24 cellular contexts compared by ENCODE assay signal in the genomic region with DNA sequence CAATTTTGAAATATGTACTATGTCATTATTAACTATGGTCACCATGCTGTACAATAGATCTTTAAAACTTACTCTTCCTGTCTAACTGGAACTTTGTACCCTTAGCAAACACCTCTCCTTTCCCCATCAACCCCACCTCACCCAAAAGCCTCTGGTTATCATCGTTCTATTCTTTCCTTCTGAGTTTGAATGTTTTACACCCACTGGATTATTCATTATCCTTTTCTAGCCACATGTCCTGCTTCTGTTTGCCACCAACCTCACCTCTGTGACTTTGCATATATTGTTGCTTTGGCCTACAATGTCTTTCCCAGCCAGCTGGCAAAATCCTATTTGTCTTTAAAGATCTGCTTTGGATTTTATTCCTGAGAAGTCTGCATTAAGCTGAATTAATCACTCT.
"Had no signal": no experiment of that assay in that cellular context is flagged by ENCODE, and none has a peak within 500 bp of the region (broad histone marks: within the 10 kb centered on the region; RNA-seq: fewer than 3 reads in every experiment).

No MANE protein-coding gene starts in this region.

- H3K27me3 Mint-ChIP-seq: activated CD4-positive, alpha-beta T cell treated with anti-CD3 and anti-CD28 coated beads, Interleukin-2, amount 10 ng/mL, durations not matched to agents 7 days and 5 days; activated naive CD8-positive, alpha-beta T cell; central memory CD8-positive, alpha-beta T cell; dendritic cell treated with granulocyte-macrophage colony-stimulating factor and Interleukin-4, amounts not matched to agents 40 ng/mL and 50 ng/mL, for 4 days; naive thymus-derived CD4-positive, alpha-beta T cell had no signal

- H3K4me3 ChIP-seq: body of pancreas, lung, skin epidermis, upper lobe of right lung had no signal

- H3K27ac ChIP-seq: body of pancreas, neutrophil, skin epidermis, upper lobe of right lung had no signal

- H3K4me3 Mint-ChIP-seq: activated CD4-positive, alpha-beta T cell treated with anti-CD3 and anti-CD28 coated beads, Interleukin-2, amount 10 ng/mL, durations not matched to agents 7 days and 5 days; activated naive CD8-positive, alpha-beta T cell; activated T-cell treated with anti-CD3 and anti-CD28 coated beads, Interleukin-2, amount 50 U/mL, for 72 hours; central memory CD8-positive, alpha-beta T cell; dendritic cell treated with granulocyte-macrophage colony-stimulating factor and Interleukin-4, amounts not matched to agents 40 ng/mL and 50 ng/mL, for 4 days; naive thymus-derived CD4-positive, alpha-beta T cell had no signal

- H3K9me3 Mint-ChIP-seq: activated CD4-positive, alpha-beta T cell treated with anti-CD3 and anti-CD28 coated beads, Interleukin-2, amount 10 ng/mL, durations not matched to agents 7 days and 5 days; central memory CD8-positive, alpha-beta T cell; dendritic cell treated with granulocyte-macrophage colony-stimulating factor and Interleukin-4, amounts not matched to agents 40 ng/mL and 50 ng/mL, for 4 days; naive thymus-derived CD4-positive, alpha-beta T cell had no signal

- H3K27ac Mint-ChIP-seq: activated CD4-positive, alpha-beta T cell treated with anti-CD3 and anti-CD28 coated beads, Interleukin-2, amount 10 ng/mL, durations not matched to agents 7 days and 5 days; activated naive CD8-positive, alpha-beta T cell; activated T-cell treated with anti-CD3 and anti-CD28 coated beads, Interleukin-2, amount 50 U/mL, for 72 hours; dendritic cell treated with granulocyte-macrophage colony-stimulating factor and Interleukin-4, amounts not matched to agents 40 ng/mL and 50 ng/mL, for 4 days; naive thymus-derived CD4-positive, alpha-beta T cell had no signal

- H3K4me1 Mint-ChIP-seq: central memory CD8-positive, alpha-beta T cell had no signal

- DNase-seq: activated CD4-positive, alpha-beta T cell treated with anti-CD3 and anti-CD28 coated beads, Interleukin-2, amount 10 ng/mL, durations not matched to agents 7 days and 5 days; activated CD4-positive, CD25-positive, alpha-beta regulatory T cell; activated CD8-positive, alpha-beta memory T cell treated with anti-CD3 and anti-CD28 coated beads, Interleukin-2, amount 50 U/mL, for 48 hours; activated gamma-delta T cell; activated T-cell treated with anti-CD3 and anti-CD28 coated beads, Interleukin-2, amount 50 U/mL, for 72 hours; amygdala; body of pancreas; effector memory CD4-positive, alpha-beta T cell; foreskin melanocyte; left cardiac atrium; midbrain; naive thymus-derived CD4-positive, alpha-beta T cell; right cardiac atrium; stimulated activated CD4-positive, alpha-beta T cell treated with anti-CD3 and anti-CD28 coated beads, Interleukin-4, amount 100 ng/mL, for 4 hours; stimulated activated CD8-positive, alpha-beta memory T cell treated with anti-CD3 and anti-CD28 coated beads, Interleukin-4, amount 100 ng/mL, for 48 hours; stimulated activated naive CD4-positive, alpha-beta T cell treated with Interleukin-2 at 50 U/mL for 16 hours; T-helper 2 cell; upper lobe of right lung had no signal
